In genomic region chr1:153696741-153697140, GRCh38 we compare ENCODE assay signal across 17 cellular contexts. TPM values are rescaled to one million over a fixed set of nuclear protein-coding genes. Genes with fewer than 3 reads are reported as not detected.
DNase-seq lines count a peak whose midpoint lies in the region; ATAC-seq, FAIRE-seq and TF ChIP-seq lines count a peak whose summit lies in the region.
"Had no signal": no experiment of that assay in that cellular context is flagged by ENCODE, and none has a peak within 500 bp of the region (broad histone marks: within the 10 kb centered on the region; RNA-seq: fewer than 3 reads in every experiment).

No MANE protein-coding gene starts in this region.

- peak overlapping the region; percentile 88 to 95 (median 90); a peak in 5 of 7 replicates for H3K27ac Mint-ChIP-seq in H9
- H3K27ac Mint-ChIP-seq: activated CD8-positive, alpha-beta T cell treated with anti-CD3 and anti-CD28 coated beads, Interleukin-2, amount 10 ng/mL, durations not matched to agents 7 days and 5 days; activated naive CD8-positive, alpha-beta T cell; CD8-positive, alpha-beta memory T cell; stimulated activated naive B cell treated with anti-CD40 and anti-IgM and Interleukin-4, amounts not matched to agents 10 μg/mL and 1 μg/mL and 100 μg/mL, for 72 hours; T-helper 1 cell treated with Interleukin-12 subunit alpha and Interleukin-12 subunit beta and Interleukin-4 antibody, amounts not matched to agents 30 μg/mL and 1 μg/mL, for 36 hours had no signal

- intact Hi-C loops in body of pancreas (cut with DNase I), result no loop called here

- H2BK15ac ChIP-seq in H9 (ENCODE audit: low read depth, low read length) (no peak overlapping the region), mesendoderm (replicated peaks; ENCODE audit: low read depth) (no peak overlapping the region)

- H3K4me2 ChIP-seq in H9 (ENCODE audit: insufficient read depth, insufficient read length, low read length) (no peak overlapping the region), mesendoderm (ENCODE audit: low read length) (no peak overlapping the region)

- H2BK5ac ChIP-seq in H9 (ENCODE audit: insufficient read length, low read length) (no peak overlapping the region), mesendoderm (ENCODE audit: low read length) (peak overlapping the region; percentile 67)

- H3K27ac ChIP-seq in H9 (ENCODE audit: insufficient read length, low read depth, low read length) (no peak overlapping the region), body of pancreas (peak overlapping the region; percentile 62 to 85 (median 80)), mesendoderm (ENCODE audit: low read depth, low read length) (no peak overlapping the region), subcutaneous abdominal adipose tissue (ENCODE audit: low read depth, low read length) (peak overlapping the region; percentile 98)

- no peak overlapping the region for H2AK5ac ChIP-seq in H9 (ENCODE audit: insufficient read length, low read length)
- no peak overlapping the region for H2AK5ac ChIP-seq in mesendoderm (ENCODE audit: low read length)

- peaks cover 12% of the 10 kb centered on the region; the same call in 1 of the 2 replicates for H3K4me1 ChIP-seq in H9 (ENCODE audit: insufficient read depth, low read length)
- H3K4me1 ChIP-seq in body of pancreas, result peaks cover 15% of the 10 kb centered on the region
- H3K4me1 ChIP-seq in mesendoderm (ENCODE audit: control insufficient read depth, low read depth, low read length), result peaks cover 12% of the 10 kb centered on the region
- H3K4me1 ChIP-seq in subcutaneous abdominal adipose tissue (ENCODE audit: control insufficient read depth in 5 of 5, insufficient read depth in 5 of 5, low read length in 5 of 5), result peaks cover 12 to 38% (median 32%) of the 10 kb centered on the region in 5 donors

- H3K18ac ChIP-seq in H9 (ENCODE audit: insufficient read length, low read depth, low read length), result no peak overlapping the region
- H3K18ac ChIP-seq in mesendoderm (ENCODE audit: low read length), result no peak overlapping the region

- H3K9me3 Mint-ChIP-seq in H9, result no peaks in the 10 kb centered on the region
- H3K9me3 Mint-ChIP-seq: CD8-positive, alpha-beta memory T cell; stimulated activated naive B cell treated with anti-CD40 and anti-IgM and Interleukin-4, amounts not matched to agents 10 μg/mL and 1 μg/mL and 100 μg/mL, for 72 hours; T-helper 1 cell treated with Interleukin-12 subunit alpha and Interleukin-12 subunit beta and Interleukin-4 antibody, amounts not matched to agents 30 μg/mL and 1 μg/mL, for 36 hours had no signal

- H3K36me3 Mint-ChIP-seq in H9 (ENCODE audit: insufficient read depth in 1 of 3, low read depth in 3 of 3), result peaks cover 0 to 2% (median 0%) of the 10 kb centered on the region in 3 experiments; a peak in 1 of 7 replicates
- H3K36me3 Mint-ChIP-seq: activated naive CD8-positive, alpha-beta T cell; CD8-positive, alpha-beta memory T cell; stimulated activated naive B cell treated with anti-CD40 and anti-IgM and Interleukin-4, amounts not matched to agents 10 μg/mL and 1 μg/mL and 100 μg/mL, for 72 hours had no signal

- no peaks in the 10 kb centered on the region for H3K79me1 ChIP-seq in H9 (ENCODE audit: insufficient read depth, low read depth, low read length, poor library complexity, severe bottlenecking)
- H3K79me1 ChIP-seq in mesendoderm (ENCODE audit: low read length), result no peaks in the 10 kb centered on the region

- no peaks in the 10 kb centered on the region for H4K20me1 ChIP-seq in H9 (ENCODE audit: control insufficient read depth, insufficient read depth, insufficient read length)

- H4K91ac ChIP-seq in H9 (ENCODE audit: insufficient read length, low read depth, low read length), result no peak overlapping the region

- H3K79me2 ChIP-seq in H9 (ENCODE audit: insufficient read depth, low read length) (no peaks in the 10 kb centered on the region), mesendoderm (ENCODE audit: control insufficient read depth, insufficient read depth, low read length) (no peaks in the 10 kb centered on the region)

- H3K14ac ChIP-seq in H9 (ENCODE audit: insufficient read depth, low read length), result no peak overlapping the region

- TF ChIP-seq POLR2A in body of pancreas (IDR thresholded peaks at IDR 0.05), result no peak

- H2BK12ac ChIP-seq in H9 (ENCODE audit: insufficient read length, low read depth, low read length), result no peak overlapping the region

- no peak overlapping the region for H3K56ac ChIP-seq in H9 (ENCODE audit: insufficient read length, low read depth, low read length)
- H3K56ac ChIP-seq in mesendoderm (ENCODE audit: low read length), result peak overlapping the region; percentile 88

- H3K4ac ChIP-seq in H9 (ENCODE audit: low read depth, low read length) (no peak overlapping the region), mesendoderm (ENCODE audit: low read depth, low read length) (no peak overlapping the region)

- H3K27me3 Mint-ChIP-seq in H9 (ENCODE audit: low read depth), result no peaks in the 10 kb centered on the region

- H3K27me3 ChIP-seq in H9 (ENCODE audit: insufficient read depth, low read length) (no peaks in the 10 kb centered on the region), body of pancreas (no peaks in the 10 kb centered on the region), mesendoderm (ENCODE audit: insufficient read depth, low read length, poor library complexity) (no peaks in the 10 kb centered on the region), subcutaneous abdominal adipose tissue (ENCODE audit: control insufficient read depth in 5 of 5, insufficient read depth in 4 of 5, low read length in 5 of 5) (no peaks in the 10 kb centered on the region)
- H3K27me3 ChIP-seq: ovary had no signal

- no peak overlapping the region for H2BK120ac ChIP-seq in H9 (ENCODE audit: low read depth, low read length, poor library complexity, severe bottlenecking)
- H2BK120ac ChIP-seq in mesendoderm (ENCODE audit: low read depth, low read length), result peak overlapping the region; percentile 31

- H3K36me3 ChIP-seq in body of pancreas (replicated peaks in 1 of 2; ENCODE audit: insufficient read depth in 1 of 2, low read depth in 2 of 2), result no peaks in the 10 kb centered on the region
- no peaks in the 10 kb centered on the region for H3K36me3 ChIP-seq in mesendoderm (ENCODE audit: control insufficient read depth, insufficient read depth, low read length)
- peaks cover 0 to 21% (median 16%) of the 10 kb centered on the region in 5 donors for H3K36me3 ChIP-seq in subcutaneous abdominal adipose tissue (ENCODE audit: control insufficient read depth in 5 of 5, insufficient read depth in 5 of 5, low read length in 5 of 5)
- H3K36me3 ChIP-seq: ovary had no signal

- no peak overlapping the region for H2BK20ac ChIP-seq in H9 (ENCODE audit: low read depth, low read length, poor library complexity, severe bottlenecking)

- H3K23me2 ChIP-seq in H9 (ENCODE audit: insufficient read length, low read depth, low read length, poor library complexity, severe bottlenecking), result no peaks in the 10 kb centered on the region

- no peak overlapping the region for H3K4me3 ChIP-seq in body of pancreas
- no peak overlapping the region for H3K4me3 ChIP-seq in mesendoderm (ENCODE audit: low read length)
- no peak overlapping the region for H3K4me3 ChIP-seq in subcutaneous abdominal adipose tissue (ENCODE audit: low read depth in 1 of 5, low read length in 5 of 5)
- H3K4me3 ChIP-seq: ovary had no signal

- H2AFZ ChIP-seq in H9 (ENCODE audit: low read length), result no peak overlapping the region

- peaks cover 22 to 23% of the 10 kb centered on the region in 2 experiments for H3K4me1 Mint-ChIP-seq in H9
- H3K4me1 Mint-ChIP-seq: CD8-positive, alpha-beta memory T cell had no signal

- no peak for FAIRE-seq in RCC 7860 (lab: Jason Lieb, UNC)

- TF ChIP-seq CTCF in H9 (conservative IDR thresholded peaks at IDR 0.05) (no peak), body of pancreas (IDR thresholded peaks at IDR 0.05) (no peak)

- no CpG with 5 or more reads among the region's 8 CpGs for WGBS in H9 (ENCODE audit: extremely low coverage, insufficient read length, low lambda C conversion rate)
- WGBS in body of pancreas, 2 donors, result 49 to 52% methylated on average over 8 of the region's 8 CpGs
- WGBS in mesendoderm (ENCODE audit: extremely low coverage, insufficient coverage, low lambda C conversion rate), result no CpG with 5 or more reads among the region's 8 CpGs

- H3T11ph ChIP-seq in H9 (ENCODE audit: low read length), result no peak overlapping the region

- H3K9ac ChIP-seq in H9 (ENCODE audit: extremely low read depth, insufficient read length, low read length) (no peak overlapping the region), mesendoderm (ENCODE audit: low read length) (peak overlapping the region; percentile 42), subcutaneous abdominal adipose tissue (ENCODE audit: low read length in 5 of 5) (peak overlapping the region in 2 of 5 donors; percentile 4 to 80)

- 0 out of 5 replicates have a peak overlapping the region, but pooled peaks of 1 of the 2 experiments have one; percentile 51 for H3K4me3 Mint-ChIP-seq in H9
- H3K4me3 Mint-ChIP-seq: activated CD8-positive, alpha-beta T cell treated with anti-CD3 and anti-CD28 coated beads, Interleukin-2, amount 10 ng/mL, durations not matched to agents 7 days and 5 days; activated naive CD8-positive, alpha-beta T cell; CD8-positive, alpha-beta memory T cell; T-helper 1 cell treated with Interleukin-12 subunit alpha and Interleukin-12 subunit beta and Interleukin-4 antibody, amounts not matched to agents 30 μg/mL and 1 μg/mL, for 36 hours had no signal

- ATAC-seq in body of pancreas (no peak), GM18498 (IDR thresholded peaks at IDR 0.05; ENCODE audit: unreplicated experiment) (no peak)
- ATAC-seq: activated CD8-positive, alpha-beta T cell treated with anti-CD3 and anti-CD28 coated beads, Interleukin-2, amount 10 ng/mL, durations not matched to agents 7 days and 5 days; stimulated activated naive B cell treated with anti-CD40 and anti-IgM and Interleukin-4, amounts not matched to agents 10 μg/mL and 1 μg/mL and 100 μg/mL, for 72 hours had no signal

- H3K9me3 ChIP-seq in H9 (ENCODE audit: control insufficient read depth, low read depth, low read length), result no peaks in the 10 kb centered on the region
- H3K9me3 ChIP-seq in body of pancreas, result no peaks in the 10 kb centered on the region
- no peaks in the 10 kb centered on the region for H3K9me3 ChIP-seq in subcutaneous abdominal adipose tissue (ENCODE audit: control insufficient read depth in 5 of 5, low read length in 5 of 5)
- H3K9me3 ChIP-seq: ovary had no signal

- H4K5ac ChIP-seq in H9 (ENCODE audit: insufficient read length, low read depth, low read length), result no peak overlapping the region
- H4K5ac ChIP-seq in mesendoderm (ENCODE audit: low read length), result peak overlapping the region; percentile 56

- H3K23ac ChIP-seq in H9 (ENCODE audit: insufficient read length, low read depth, low read length) (no peak overlapping the region), mesendoderm (ENCODE audit: low read length) (no peak overlapping the region)

- H4K8ac ChIP-seq in H9 (replicated peaks; ENCODE audit: insufficient read length, low read depth, low read length) (no peak overlapping the region), mesendoderm (ENCODE audit: low read depth, low read length) (no peak overlapping the region)

- DNase-seq in H9 (no peak), body of pancreas (no peak), mesendoderm (no peak), RCC 7860 (ENCODE audit: low spot score) (no peak), NCI-H82 treated with DMSO at 0.1 percent for 48 hours (lab: John Stamatoyannopoulos, UW; ENCODE audit: unreplicated experiment) (no peak), HUDEP-2 (lab: John Stamatoyannopoulos, UW; ENCODE audit: unreplicated experiment in 76 of 76) (no peak)
- DNase-seq: activated CD8-positive, alpha-beta T cell treated with anti-CD3 and anti-CD28 coated beads, Interleukin-2, amount 10 ng/mL, durations not matched to agents 7 days and 5 days; CD8-positive, alpha-beta memory T cell; NCI-H1930; NCI-H446 treated with DMSO at 0.1 percent for 48 hours; SIG-M5; stimulated activated naive B cell treated with anti-CD40 and anti-IgM and Interleukin-4, amounts not matched to agents 10 μg/mL and 1 μg/mL and 100 μg/mL, for 72 hours had no signal

RNA-seq across cellular contexts. Expression of gene NPR1, which starts 18.3 kb away (rescaled TPM):
- total RNA-seq in H9 (2021) (8.6 and 8.9 TPM in 2 replicates), body of pancreas (10 to 100 TPM; 11.7 to 16.5 TPM)
- polyA plus RNA-seq in mesendoderm (2013, experiment 1 of 2), result 1.6 TPM
- 1.5 TPM for polyA plus RNA-seq in mesendoderm (2013, experiment 2 of 2)
- total RNA-seq: activated CD8-positive, alpha-beta T cell treated with anti-CD3 and anti-CD28 coated beads, Interleukin-2, amount 10 ng/mL, durations not matched to agents 7 days and 5 days; CD8-positive, alpha-beta memory T cell had no signal
- polyA plus RNA-seq: CD8-positive, alpha-beta memory T cell had no signal

RNA-seq across cellular contexts. Expression of gene ILF2, which starts 25.9 kb away (rescaled TPM):
- total RNA-seq in H9 (2021) (357 and 362 TPM in 2 replicates), body of pancreas (10 to 100 TPM; 57.7 to 59.1 TPM)
- polyA plus RNA-seq in mesendoderm (2013, experiment 1 of 2), result 373 TPM
- 378 TPM for polyA plus RNA-seq in mesendoderm (2013, experiment 2 of 2)

RNA-seq across cellular contexts. Expression of gene INTS3, which starts 31.1 kb away (rescaled TPM):
- total RNA-seq in H9 (2021), result 65.4 and 67.1 TPM in 2 replicates
- total RNA-seq in body of pancreas, result 10 to 100 TPM; 25.4 to 33.3 TPM
- polyA plus RNA-seq in mesendoderm (2013, experiment 1 of 2), result 24.5 TPM
- polyA plus RNA-seq in mesendoderm (2013, experiment 2 of 2), result 24.1 TPM

RNA-seq across cellular contexts. Expression of gene SNAPIN, which starts 38.2 kb away (rescaled TPM):
- total RNA-seq in H9 (2021), result 29.0 and 29.5 TPM in 2 replicates
- 10 to 100 TPM; 21.8 to 23.7 TPM for total RNA-seq in body of pancreas
- 19.9 TPM for polyA plus RNA-seq in mesendoderm (2013, experiment 1 of 2)
- polyA plus RNA-seq in mesendoderm (2013, experiment 2 of 2), result 21.5 TPM

Comparison
In these comparisons a context has a peak if more than half of its experiments do, and no peak if none do; other contexts are left out.
1. H3K27ac ChIP-seq: peak in body of pancreas (4 of 4) and subcutaneous abdominal adipose tissue (single experiment); none in H9 (single experiment) and mesendoderm (single experiment).